In genomic region chr2:215022418-215022817, GRCh38 we compare ENCODE assay signal across 1 cellular context.
A peak's percentile ranks its signal among the peaks of the same experiment; 100 is the strongest.
TF ChIP-seq lines count a peak whose summit lies in the region.

No MANE protein-coding gene starts in this region.

TF ChIP-seq in GM12878, 131 proteins besides CTCF, POLR2A, EP300 and RAD21 (continued from another document):
- TF ChIP-seq NFYA (IDR thresholded peaks at IDR 0.05; ENCODE audit: borderline replicate concordance, low read depth, low read length) (no peak), CREM (IDR thresholded peaks at IDR 0.05; ENCODE audit: low read depth) (peak; percentile 17; the same call in 1 of the 2 replicates), IKZF2 (IDR thresholded peaks at IDR 0.05) (no peak), ATF2 (IDR thresholded peaks at IDR 0.05; ENCODE audit: low read length) (peak; percentile 45; the same call in 1 of the 2 replicates), FOS (IDR thresholded peaks at IDR 0.05; ENCODE audit: borderline replicate concordance, extremely low read depth, insufficient read length) (no peak), MYC (IDR thresholded peaks at IDR 0.05; ENCODE audit: insufficient read depth, insufficient read length, insufficient replicate concordance, low read length, severe bottlenecking) (no peak), POU2F2 (IDR thresholded peaks at IDR 0.05; ENCODE audit: borderline replicate concordance, low read depth, low read length) (no peak), ETV6 (conservative IDR thresholded peaks at IDR 0.05 in 1 of 2, IDR thresholded peaks at IDR 0.05 in 1 of 2; ENCODE audit: borderline replicate concordance in 1 of 2, low read depth in 1 of 2) (peak in 1 of 2 experiments; percentile 22; a peak in 1 of 4 replicates), HCFC1 (IDR thresholded peaks at IDR 0.05; ENCODE audit: low read length) (no peak), MTA2 (IDR thresholded peaks at IDR 0.05; ENCODE audit: low read depth) (no peak), NKRF (conservative IDR thresholded peaks at IDR 0.05) (no peak), E2F8 (IDR thresholded peaks at IDR 0.05; ENCODE audit: low read depth, partially characterized antibody) (no peak), NRF1 (conservative IDR thresholded peaks at IDR 0.05; ENCODE audit: low read depth, low read length) (no peak), SIN3A (IDR thresholded peaks at IDR 0.05; ENCODE audit: low read depth, low read length) (no peak)
